Comparison of ENCODE assay signal across 19 cellular contexts in the genomic region with DNA sequence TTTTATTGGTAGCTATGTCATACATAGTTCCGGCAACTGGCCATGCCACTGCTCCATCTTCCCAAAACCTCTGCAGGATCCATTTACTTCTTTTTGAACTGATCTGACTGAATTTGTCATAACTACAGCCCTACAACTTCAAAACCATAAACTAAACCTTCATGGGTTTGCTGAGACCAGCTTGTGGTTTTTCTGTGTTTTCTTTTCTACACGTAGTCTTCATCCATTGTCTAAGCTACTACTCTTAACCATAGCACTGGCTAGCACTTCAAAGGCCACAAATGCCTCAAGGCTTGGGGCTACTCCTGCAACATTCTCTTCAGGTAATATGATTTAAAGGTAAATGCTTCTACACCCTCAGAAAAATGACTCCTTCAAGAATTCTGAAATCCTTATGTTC. TPM values are rescaled to one million over a fixed set of nuclear protein-coding genes. Genes with fewer than 3 reads are reported as not detected.
A peak's percentile ranks its signal among the peaks of the same experiment; 100 is the strongest.
DNase-seq lines count a peak whose midpoint lies in the region; ATAC-seq, FAIRE-seq and TF ChIP-seq lines count a peak whose summit lies in the region.
"Had no signal": no experiment of that assay in that cellular context is flagged by ENCODE, and none has a peak within 500 bp of the region (broad histone marks: within the 10 kb centered on the region; RNA-seq: fewer than 3 reads in every experiment).

No MANE protein-coding gene starts in this region.

- H3K4me3 ChIP-seq in CD8-positive, alpha-beta T cell (ENCODE audit: low read depth, low read length): no peak overlapping the region
- no peak overlapping the region for H3K4me3 ChIP-seq in spleen
- H3K4me3 ChIP-seq: psoas muscle had no signal

- TF ChIP-seq CTCF in CD8-positive, alpha-beta T cell (IDR thresholded peaks at IDR 0.05): no peak
- no peak for TF ChIP-seq CTCF in activated CD8-positive, alpha-beta T cell treated with anti-CD3 and anti-CD28 coated beads for 36 hours (IDR thresholded peaks at IDR 0.05)
- TF ChIP-seq CTCF in spleen (IDR thresholded peaks at IDR 0.05 in 8 of 11, conservative IDR thresholded peaks at IDR 0.05 in 3 of 11): no peak

- intact Hi-C loops in CD8-positive, alpha-beta T cell (cut with DNase I, micrococcal nuclease): loop anchor here in 1 of 2 experiments (1.0 kb wide), 1 partner anchor 9 kb away; a partner anchor contains a TSS
- intact Hi-C loops in activated CD8-positive, alpha-beta T cell treated with anti-CD3 and anti-CD28 coated beads for 36 hours (cut with micrococcal nuclease): no loop called here
- intact Hi-C loops in spleen (cut with DNase I; ENCODE audit: low total_unique reads): no loop called here

- peak overlapping the region; percentile 58 for H3K27ac Mint-ChIP-seq in CD8-positive, alpha-beta T cell
- H3K27ac Mint-ChIP-seq in activated CD8-positive, alpha-beta T cell treated with anti-CD3 and anti-CD28 coated beads for 36 hours: peak overlapping the region; percentile 77
- H3K27ac Mint-ChIP-seq: nephron progenitor cell had no signal

- no peaks in the 10 kb centered on the region for H3K27me3 Mint-ChIP-seq in CD8-positive, alpha-beta T cell (ENCODE audit: low read depth)
- no peaks in the 10 kb centered on the region for H3K27me3 Mint-ChIP-seq in activated CD8-positive, alpha-beta T cell treated with anti-CD3 and anti-CD28 coated beads for 36 hours

- H3K36me3 Mint-ChIP-seq in CD8-positive, alpha-beta T cell: peaks cover 1% of the 10 kb centered on the region
- peaks cover 24% of the 10 kb centered on the region for H3K36me3 Mint-ChIP-seq in activated CD8-positive, alpha-beta T cell treated with anti-CD3 and anti-CD28 coated beads for 36 hours (ENCODE audit: low read depth)

- FAIRE-seq in H54 (lab: Jason Lieb, UNC): peak; percentile 68
- FAIRE-seq: D721Med, G401.6, small intestine had no signal

- no peak for DNase-seq in CD8-positive, alpha-beta T cell
- DNase-seq in H54 (ENCODE audit: insufficient read length, low spot score) (no peak), glomerular visceral epithelial cell (ENCODE audit: extremely low spot score) (peak; percentile 17), SHP77 (lab: John Stamatoyannopoulos, UW) (no peak), NCI-H1694 treated with DMSO at 0.1 percent for 48 hours (lab: John Stamatoyannopoulos, UW) (no peak), spleen (no peak)
- DNase-seq in activated CD8-positive, alpha-beta T cell treated with anti-CD3 and anti-CD28 coated beads for 36 hours: peak; percentile 45
- DNase-seq: AML-193; foreskin keratinocyte; mesendoderm; NCI-H2081 treated with DMSO at 0.1 percent for 48 hours; NCI-H510A treated with DMSO at 0.1 percent for 48 hours; nephron progenitor cell; psoas muscle; small intestine; stimulated activated CD8-positive, alpha-beta memory T cell treated with anti-CD3 and anti-CD28 coated beads, Interleukin-4, amount 100 ng/mL, for 48 hours had no signal

- WGBS in spleen, 5 donors: 44 to 83% (median 69%) methylated on average over 2 of the region's 2 CpGs

- H3K4me3 Mint-ChIP-seq in CD8-positive, alpha-beta T cell: peak overlapping the region; percentile 46
- peak overlapping the region; percentile 2 for H3K4me3 Mint-ChIP-seq in activated CD8-positive, alpha-beta T cell treated with anti-CD3 and anti-CD28 coated beads for 36 hours
- H3K4me3 Mint-ChIP-seq: nephron progenitor cell had no signal

- H3K4me1 Mint-ChIP-seq in CD8-positive, alpha-beta T cell (ENCODE audit: low read depth): peaks cover 69% of the 10 kb centered on the region
- peaks cover 67% of the 10 kb centered on the region for H3K4me1 Mint-ChIP-seq in activated CD8-positive, alpha-beta T cell treated with anti-CD3 and anti-CD28 coated beads for 36 hours (ENCODE audit: low read depth)

- ATAC-seq in CD8-positive, alpha-beta T cell: peak; percentile 7
- ATAC-seq in activated CD8-positive, alpha-beta T cell treated with anti-CD3 and anti-CD28 coated beads for 36 hours: peak; percentile 64
- ATAC-seq: foreskin keratinocyte, psoas muscle had no signal

- POLR2A ChIA-PET in CD8-positive, alpha-beta T cell (lab: Charles Lee): interaction anchor here (0.9 to 3.2 kb wide), 7 partner anchors 9 to 61 kb away, joined by 3 to 22 read pairs (median 4); a partner anchor contains a TSS
- POLR2A ChIA-PET in activated CD8-positive, alpha-beta T cell treated with anti-CD3 and anti-CD28 coated beads for 36 hours (lab: Charles Lee): interaction anchor here (0.9 to 4.7 kb wide), 8 partner anchors 9 to 106 kb away, joined by 3 to 24 read pairs (median 4); a partner anchor contains a TSS

- H3K27ac ChIP-seq in CD8-positive, alpha-beta T cell (ENCODE audit: low read depth, low read length): no peak overlapping the region
- H3K27ac ChIP-seq in spleen: no peak overlapping the region
- H3K27ac ChIP-seq: epithelial cell of prostate, foreskin keratinocyte, psoas muscle had no signal

- CTCF ChIA-PET in CD8-positive, alpha-beta T cell (lab: Charles Lee): interaction anchor here (0.8 to 2.8 kb wide), 8 partner anchors 9 to 72 kb away, joined by 3 to 14 read pairs (median 4); a partner anchor contains a TSS
- CTCF ChIA-PET in activated CD8-positive, alpha-beta T cell treated with anti-CD3 and anti-CD28 coated beads for 36 hours (lab: Charles Lee): interaction anchor here (0.8 to 2.8 kb wide), 7 partner anchors 9 to 72 kb away, joined by 3 to 18 read pairs (median 7); a partner anchor contains a TSS

- TF ChIP-seq POLR2A in H54 (IDR thresholded peaks at IDR 0.05; ENCODE audit: low read depth, low read length): no peak
- no peak for TF ChIP-seq POLR2A in spleen (IDR thresholded peaks at IDR 0.05)

- H3K27me3 ChIP-seq in CD8-positive, alpha-beta T cell (ENCODE audit: insufficient read depth, low read length): no peaks in the 10 kb centered on the region
- no peaks in the 10 kb centered on the region for H3K27me3 ChIP-seq in spleen (replicated peaks in 1 of 7)
- H3K27me3 ChIP-seq: foreskin keratinocyte had no signal

- H3K9me3 ChIP-seq in CD8-positive, alpha-beta T cell (ENCODE audit: low read length): no peaks in the 10 kb centered on the region
- H3K9me3 ChIP-seq in spleen: no peaks in the 10 kb centered on the region
- H3K9me3 ChIP-seq: psoas muscle had no signal

- H3K9me3 Mint-ChIP-seq in CD8-positive, alpha-beta T cell: peaks cover 2% of the 10 kb centered on the region
- H3K9me3 Mint-ChIP-seq in activated CD8-positive, alpha-beta T cell treated with anti-CD3 and anti-CD28 coated beads for 36 hours: peaks cover 11% of the 10 kb centered on the region

- peaks cover 56% of the 10 kb centered on the region for H3K4me1 ChIP-seq in CD8-positive, alpha-beta T cell (ENCODE audit: insufficient read depth, low read length)
- H3K4me1 ChIP-seq in spleen: peaks cover 0 to 16% (median 0%) of the 10 kb centered on the region in 6 donors
- H3K4me1 ChIP-seq: foreskin keratinocyte, psoas muscle had no signal

- H3K36me3 ChIP-seq in CD8-positive, alpha-beta T cell (ENCODE audit: insufficient read depth, low read length): no peaks in the 10 kb centered on the region
- H3K36me3 ChIP-seq in spleen: no peaks in the 10 kb centered on the region

RNA-seq across cellular contexts. Expression of a gene that starts 9.0 kb away (rescaled TPM):
- total RNA-seq in CD8-positive, alpha-beta T cell: 10 to 100 TPM; 93.1 to 98.3 TPM
- 100 to 1,000 TPM; 251 to 257 TPM for total RNA-seq in activated CD8-positive, alpha-beta T cell treated with anti-CD3 and anti-CD28 coated beads for 36 hours
- total RNA-seq in spleen: 10 to 100 TPM; 40.9 to 66.7 (median 48.0) TPM
- 1 to 10 TPM; 4.3 to 7.0 (median 4.5) TPM for polyA plus RNA-seq in spleen

Comparison
In these comparisons a context has a peak if more than half of its experiments do, and no peak if none do; other contexts are left out.
1. DNase-seq: peak in activated CD8-positive, alpha-beta T cell treated with anti-CD3 and anti-CD28 coated beads for 36 hours (single experiment) and glomerular visceral epithelial cell (single experiment); none in CD8-positive, alpha-beta T cell (0 of 7), H54 (single experiment), SHP77 (0 of 2), NCI-H1694 treated with DMSO at 0.1 percent for 48 hours (single experiment) and spleen (single experiment).